17 cellular contexts compared by ENCODE assay signal in the genomic region with DNA sequence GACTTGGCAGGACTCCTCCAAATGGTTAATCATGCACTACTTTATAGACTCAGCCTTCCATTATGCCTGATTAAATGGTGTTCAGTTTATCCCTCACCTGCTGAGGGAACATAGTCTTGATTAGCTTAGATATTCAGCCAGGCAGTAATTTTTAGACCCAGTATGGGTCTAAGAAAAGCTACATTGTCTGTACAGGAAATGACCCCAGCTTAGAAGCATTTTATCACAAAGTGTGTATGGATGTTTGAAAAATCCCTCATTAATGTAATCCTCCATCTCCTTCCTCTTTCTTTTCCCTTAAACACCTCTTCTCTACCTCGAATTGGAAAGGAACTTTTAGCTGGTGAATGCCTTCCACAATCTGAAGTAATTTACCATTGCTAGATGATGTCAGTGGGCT.
DNase-seq lines count a peak whose midpoint lies in the region; ATAC-seq and TF ChIP-seq lines count a peak whose summit lies in the region.
"Had no signal": no experiment of that assay in that cellular context is flagged by ENCODE, and none has a peak within 500 bp of the region (broad histone marks: within the 10 kb centered on the region; RNA-seq: fewer than 3 reads in every experiment).

No MANE protein-coding gene starts in this region.

- H3K9me3 Mint-ChIP-seq in osteocyte (ENCODE audit: unreplicated experiment), result peaks cover 9% of the 10 kb centered on the region

- H3K27me3 ChIP-seq in cardiac muscle cell, result no peaks in the 10 kb centered on the region
- H3K27me3 ChIP-seq in right cardiac atrium (ENCODE audit: control insufficient read depth, insufficient read depth), result no peaks in the 10 kb centered on the region
- H3K27me3 ChIP-seq in PC-9 (ENCODE audit: insufficient read depth, low read depth), result no peaks in the 10 kb centered on the region
- H3K27me3 ChIP-seq: BLaER1 treated with 17β-estradiol and CSF1 and Interleukin-3, amounts not matched to agents 10 nM and 100 nM had no signal

- peaks cover 8% of the 10 kb centered on the region for H3K4me1 Mint-ChIP-seq in osteocyte (ENCODE audit: unreplicated experiment)
- H3K4me1 Mint-ChIP-seq: CD4-positive, CD25-positive, alpha-beta regulatory T cell; H9 had no signal

- H3K27me3 Mint-ChIP-seq in osteocyte (ENCODE audit: unreplicated experiment), result peaks cover 10% of the 10 kb centered on the region
- H3K27me3 Mint-ChIP-seq: CD4-positive, CD25-positive, alpha-beta regulatory T cell had no signal

- H3K4me1 ChIP-seq in cardiac muscle cell (ENCODE audit: low read depth) (peaks cover 10% of the 10 kb centered on the region), right cardiac atrium (ENCODE audit: control insufficient read depth, insufficient read depth, low read length) (no peaks in the 10 kb centered on the region), PC-9 (replicated peaks; ENCODE audit: insufficient read depth) (no peaks in the 10 kb centered on the region)

- CTCF ChIA-PET in PC-9 (lab: Charles Lee), result no interaction called here

- intact Hi-C loops in right cardiac atrium (cut with DNase I), result no loop called here
- intact Hi-C loops in PC-9 (cut with micrococcal nuclease; ENCODE audit: unreplicated experiment), result no loop called here

- H3K27ac ChIP-seq in cardiac muscle cell, result peak overlapping the region; percentile 54
- no peak overlapping the region for H3K27ac ChIP-seq in right cardiac atrium (ENCODE audit: low read length)
- H3K27ac ChIP-seq in PC-9, result no peak overlapping the region
- H3K27ac ChIP-seq: 22Rv1; BLaER1 treated with 17β-estradiol and CSF1 and Interleukin-3, amounts not matched to agents 10 nM and 100 nM had no signal

- H3K4me3 ChIP-seq in cardiac muscle cell (no peak overlapping the region), right cardiac atrium (ENCODE audit: low read length) (no peak overlapping the region), PC-9 (no peak overlapping the region)
- H3K4me3 ChIP-seq: BLaER1 treated with 17β-estradiol and CSF1 and Interleukin-3, amounts not matched to agents 10 nM and 100 nM had no signal

- H3F3A ChIP-seq in PC-9 (ENCODE audit: insufficient read depth, low read depth), result no peaks in the 10 kb centered on the region

- no peaks in the 10 kb centered on the region for H3K36me3 Mint-ChIP-seq in osteocyte (ENCODE audit: unreplicated experiment)
- H3K36me3 Mint-ChIP-seq: CD4-positive, CD25-positive, alpha-beta regulatory T cell had no signal

- ATAC-seq in right cardiac atrium, result no peak
- ATAC-seq: HepG2 had no signal

- POLR2A ChIA-PET in PC-9 (lab: Charles Lee; ENCODE audit: unreplicated experiment), result no interaction called here

- DNase-seq in NCI-H1092 treated with DMSO at 0.1 percent for 48 hours (lab: John Stamatoyannopoulos, UW) (peak; percentile 4), NCI-H1092 (lab: John Stamatoyannopoulos, UW) (no peak), cardiac muscle cell (ENCODE audit: low read depth in 1 of 2, low spot score in 1 of 2) (no peak), right cardiac atrium (no peak), PC-9 (no peak), renal cortical epithelial cell (ENCODE audit: low read depth) (peak; percentile 56), HuH-7 (ENCODE audit: low spot score) (no peak), osteocyte (ENCODE audit: extremely low spot score, unreplicated experiment) (no peak)
- DNase-seq: AML-193; Calu3; CD4-positive, CD25-positive, alpha-beta regulatory T cell; DMS 273 treated with DMSO at 0.1 percent for 48 hours; GOT3; H9 had no signal

- H3K36me3 ChIP-seq in cardiac muscle cell, result no peaks in the 10 kb centered on the region
- no peaks in the 10 kb centered on the region for H3K36me3 ChIP-seq in PC-9 (ENCODE audit: low read depth)
- H3K36me3 ChIP-seq: BLaER1 treated with 17β-estradiol and CSF1 and Interleukin-3, amounts not matched to agents 10 nM and 100 nM had no signal

- TF ChIP-seq CTCF in cardiac muscle cell (IDR thresholded peaks at IDR 0.05; ENCODE audit: low read depth, low read length) (no peak), PC-9 (conservative IDR thresholded peaks at IDR 0.05) (no peak), osteocyte (IDR thresholded peaks at IDR 0.05) (no peak)

- H3K79me2 ChIP-seq in PC-9 (ENCODE audit: low read depth), result no peaks in the 10 kb centered on the region

- WGBS in right cardiac atrium, result 0% methylated on average over 1 of the region's 1 CpG

- H3K27ac Mint-ChIP-seq in osteocyte (ENCODE audit: unreplicated experiment), result no peak overlapping the region
- H3K27ac Mint-ChIP-seq: CD4-positive, CD25-positive, alpha-beta regulatory T cell; H9 had no signal

- no peak overlapping the region for H3K4me3 Mint-ChIP-seq in osteocyte (ENCODE audit: unreplicated experiment)
- H3K4me3 Mint-ChIP-seq: CD4-positive, CD25-positive, alpha-beta regulatory T cell; H9 had no signal

- H3K4me2 ChIP-seq in PC-9, result no peak overlapping the region

- BruUV-seq in PC-9 (replicated peaks; lab: Mats Ljungman, UMichigan), result no TSS peak

- H3K9me3 ChIP-seq in cardiac muscle cell (ENCODE audit: low read depth) (no peaks in the 10 kb centered on the region), right cardiac atrium (ENCODE audit: control insufficient read depth, low read length) (no peaks in the 10 kb centered on the region), PC-9 (ENCODE audit: insufficient read depth, low read depth) (no peaks in the 10 kb centered on the region)

- no peaks in the 10 kb centered on the region for H4K20me1 ChIP-seq in PC-9 (ENCODE audit: insufficient read depth)
- H4K20me1 ChIP-seq: BLaER1 treated with 17β-estradiol and CSF1 and Interleukin-3, amounts not matched to agents 10 nM and 100 nM had no signal

- 0 out of 2 replicates have a peak overlapping the region, but pooled peaks have one; percentile 13 for H2AFZ ChIP-seq in PC-9

- H3K9me2 ChIP-seq in PC-9 (ENCODE audit: insufficient read depth), result no peaks in the 10 kb centered on the region

Comparison
In these comparisons a context has a peak if more than half of its experiments do, and no peak if none do; other contexts are left out.
1. DNase-seq: peak in NCI-H1092 treated with DMSO at 0.1 percent for 48 hours (single experiment) and renal cortical epithelial cell (single experiment); none in NCI-H1092 (single experiment), cardiac muscle cell (0 of 2), right cardiac atrium (0 of 3), PC-9 (0 of 2), HuH-7 (single experiment) and osteocyte (single experiment).